ENCODE assay signal across 23 cellular contexts in the genomic region with DNA sequence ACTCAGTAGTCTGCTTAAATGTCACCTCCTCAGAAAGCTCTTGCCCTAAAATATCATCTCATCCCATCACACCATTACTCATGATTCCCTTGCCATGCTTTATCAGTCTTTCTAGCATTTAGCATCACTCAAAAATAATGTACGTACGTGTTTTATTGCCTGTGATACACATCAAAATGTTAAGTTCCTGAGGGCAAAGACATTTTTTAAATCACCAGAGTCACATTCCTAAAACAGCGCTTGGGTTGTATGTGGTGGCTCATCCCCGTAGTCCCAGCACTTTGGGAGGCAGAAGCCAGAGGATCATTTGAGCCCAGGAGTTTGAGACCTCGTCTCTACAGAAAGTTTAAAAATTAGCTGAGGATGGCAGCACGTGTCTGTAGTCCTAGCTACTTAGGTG.
"Had no signal": no experiment of that assay in that cellular context is flagged by ENCODE, and none has a peak within 500 bp of the region (broad histone marks: within the 10 kb centered on the region; RNA-seq: fewer than 3 reads in every experiment).

No MANE protein-coding gene starts in this region.

- H3K4me1 ChIP-seq: adrenal gland, breast epithelium had no signal

- H3K27me3 ChIP-seq: adrenal gland, breast epithelium had no signal

- H2AFZ ChIP-seq: PC-9 had no signal

- H3K4me2 ChIP-seq: PC-9 had no signal

- H3K36me3 Mint-ChIP-seq: T-cell had no signal

- H3K27ac ChIP-seq: adrenal gland, breast epithelium, PC-9, WERI-Rb-1 had no signal

- H3K4me3 Mint-ChIP-seq: activated CD4-positive, alpha-beta memory T cell treated with anti-CD3 and anti-CD28 coated beads, Interleukin-2, amount 10 ng/mL, durations not matched to agents 7 days and 5 days; activated CD4-positive, alpha-beta T cell treated with anti-CD3 and anti-CD28 coated beads for 36 hours; activated naive CD8-positive, alpha-beta T cell treated with anti-CD3 and anti-CD28 coated beads, Interleukin-2, amount 10 ng/mL, durations not matched to agents 7 days and 5 days; activated T-cell treated with anti-CD3 and anti-CD28 coated beads, Interleukin-2, amount 50 U/mL, for 72 hours; T-cell had no signal

- H3K36me3 ChIP-seq: adrenal gland, breast epithelium, WERI-Rb-1 had no signal

- H3K4me3 ChIP-seq: adrenal gland, breast epithelium, PC-9 had no signal

- DNase-seq: activated CD4-positive, alpha-beta memory T cell treated with anti-CD3 and anti-CD28 coated beads, Interleukin-2, amount 10 ng/mL, durations not matched to agents 7 days and 5 days; activated CD4-positive, alpha-beta T cell treated with anti-CD3 and anti-CD28 coated beads for 36 hours; activated CD4-positive, alpha-beta T cell treated with anti-CD3 and anti-CD28 coated beads, Interleukin-2, amount 50 U/mL, for 1 hour; activated naive CD4-positive, alpha-beta T cell treated with anti-CD3 and anti-CD28 coated beads, Interleukin-2, amount 50 U/mL, for 16 hours; activated naive CD8-positive, alpha-beta T cell treated with anti-CD3 and anti-CD28 coated beads, Interleukin-2, amount 10 ng/mL, durations not matched to agents 7 days and 5 days; activated T-cell treated with anti-CD3 and anti-CD28 coated beads for 4 hours; activated T-cell treated with anti-CD3 and anti-CD28 coated beads, Interleukin-2, amount 50 U/mL, for 72 hours; adrenal gland; anterior cingulate cortex; caudate nucleus; KG1; NCI-H1092; NCI-H1417; NCI-H1930; NCI-H2107; NCI-H2171 treated with DMSO at 0.1 percent for 48 hours; NCI-H226; NCI-H526 treated with DMSO at 0.1 percent for 48 hours; PC-9; SHP77 treated with DMSO at 0.1 percent for 48 hours; T-cell; WERI-Rb-1 had no signal

- H3K4me1 Mint-ChIP-seq: activated CD4-positive, alpha-beta memory T cell treated with anti-CD3 and anti-CD28 coated beads, Interleukin-2, amount 10 ng/mL, durations not matched to agents 7 days and 5 days; activated CD4-positive, alpha-beta T cell treated with anti-CD3 and anti-CD28 coated beads for 36 hours; activated naive CD8-positive, alpha-beta T cell treated with anti-CD3 and anti-CD28 coated beads, Interleukin-2, amount 10 ng/mL, durations not matched to agents 7 days and 5 days; T-cell had no signal

- H3K27ac Mint-ChIP-seq: activated CD4-positive, alpha-beta memory T cell treated with anti-CD3 and anti-CD28 coated beads, Interleukin-2, amount 10 ng/mL, durations not matched to agents 7 days and 5 days; activated CD4-positive, alpha-beta T cell treated with anti-CD3 and anti-CD28 coated beads for 36 hours; activated naive CD8-positive, alpha-beta T cell treated with anti-CD3 and anti-CD28 coated beads, Interleukin-2, amount 10 ng/mL, durations not matched to agents 7 days and 5 days; activated T-cell treated with anti-CD3 and anti-CD28 coated beads, Interleukin-2, amount 50 U/mL, for 72 hours; T-cell had no signal

- ATAC-seq: activated CD4-positive, alpha-beta T cell treated with anti-CD3 and anti-CD28 coated beads for 36 hours; activated T-cell treated with anti-CD3 and anti-CD28 coated beads, Interleukin-2, amount 50 U/mL, for 72 hours; T-cell had no signal
